1 cellular context compared by ENCODE assay signal in the genomic region with DNA sequence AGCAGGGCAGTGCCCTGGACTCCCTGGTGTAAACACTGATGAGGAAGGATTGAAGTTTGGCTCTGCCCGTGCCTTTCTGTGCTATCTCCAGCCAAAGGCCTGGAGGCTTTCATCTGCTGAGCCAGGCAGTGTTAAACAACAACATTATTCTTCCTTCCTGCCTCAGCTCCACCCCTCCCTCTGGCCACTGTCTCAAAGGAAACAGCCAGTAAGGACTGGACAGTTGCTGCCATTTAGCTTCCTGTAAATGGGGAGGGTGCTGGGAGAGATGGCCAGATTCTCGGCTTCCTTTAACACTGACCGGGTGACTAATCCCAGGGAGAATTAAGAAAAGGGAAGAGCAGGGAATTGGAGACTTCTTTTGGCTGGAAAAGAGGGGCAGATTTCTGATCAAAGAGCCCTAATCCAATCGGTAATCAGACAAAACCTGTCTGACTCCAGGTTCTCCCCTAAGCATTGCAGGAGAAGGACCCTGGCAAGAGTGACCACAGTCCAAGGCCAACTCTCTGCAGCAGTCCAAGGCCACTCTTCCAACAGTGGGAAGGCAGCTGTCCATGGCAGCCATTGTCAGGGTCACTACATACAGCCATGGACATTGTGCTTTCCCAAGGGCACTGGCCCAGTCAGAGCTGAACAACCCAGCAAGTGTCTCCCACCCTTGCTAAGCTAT.
TF ChIP-seq lines count a peak whose summit lies in the region.

No MANE protein-coding gene starts in this region.

TF ChIP-seq in HepG2, 621 proteins besides CTCF, POLR2A, EP300 and RAD21 (continued from another document and continues in another):
- TF ChIP-seq PRPF4 (IDR thresholded peaks at IDR 0.05; ENCODE audit: low read depth, low read length, poor library complexity, severe bottlenecking) (no peak), ERF (CRISPR knock-in tag; IDR thresholded peaks at IDR 0.05) (no peak), MAFK (conservative IDR thresholded peaks at IDR 0.05 in 1 of 2, IDR thresholded peaks at IDR 0.05 in 1 of 2; ENCODE audit: low read length in 2 of 2) (no peak), ZNF124 (CRISPR knock-in tag; IDR thresholded peaks at IDR 0.05) (0 out of 2 replicates have a peak, but pooled peaks have one; percentile 21), CEBPG (CRISPR knock-in tag; IDR thresholded peaks at IDR 0.05) (0 out of 2 replicates have a peak, but pooled peaks have one; percentile 24), E2F1 (CRISPR knock-in tag; IDR thresholded peaks at IDR 0.05) (no peak), ZNF329 (CRISPR knock-in tag; IDR thresholded peaks at IDR 0.05; ENCODE audit: low read depth) (0 out of 2 replicates have a peak, but pooled peaks have one; percentile 20), SAFB2 (CRISPR knock-in tag; IDR thresholded peaks at IDR 0.05; ENCODE audit: borderline replicate concordance, low read depth) (no peak), SRY (CRISPR knock-in tag; IDR thresholded peaks at IDR 0.05) (0 out of 2 replicates have a peak, but pooled peaks have one; percentile 53), ZBTB40 (IDR thresholded peaks at IDR 0.05) (no peak), ZBTB40 (CRISPR knock-in tag; IDR thresholded peaks at IDR 0.05) (no peak; the same call in 1 of the 2 replicates), AFF4 (CRISPR knock-in tag; IDR thresholded peaks at IDR 0.05) (no peak), HNF4G (IDR thresholded peaks at IDR 0.05; ENCODE audit: borderline replicate concordance, low read depth, low read length) (peak; percentile 88), HNF4G (CRISPR knock-in tag; IDR thresholded peaks at IDR 0.05; ENCODE audit: borderline replicate concordance, low read depth) (peak; percentile 72; the same call in 1 of the 2 replicates), ZBTB33 (CRISPR knock-in tag; IDR thresholded peaks at IDR 0.05) (no peak), ZNF343 (CRISPR knock-in tag; IDR thresholded peaks at IDR 0.05) (no peak), CHCHD3 (CRISPR knock-in tag; IDR thresholded peaks at IDR 0.05) (no peak)
- TF ChIP-seq, protein P1, sequence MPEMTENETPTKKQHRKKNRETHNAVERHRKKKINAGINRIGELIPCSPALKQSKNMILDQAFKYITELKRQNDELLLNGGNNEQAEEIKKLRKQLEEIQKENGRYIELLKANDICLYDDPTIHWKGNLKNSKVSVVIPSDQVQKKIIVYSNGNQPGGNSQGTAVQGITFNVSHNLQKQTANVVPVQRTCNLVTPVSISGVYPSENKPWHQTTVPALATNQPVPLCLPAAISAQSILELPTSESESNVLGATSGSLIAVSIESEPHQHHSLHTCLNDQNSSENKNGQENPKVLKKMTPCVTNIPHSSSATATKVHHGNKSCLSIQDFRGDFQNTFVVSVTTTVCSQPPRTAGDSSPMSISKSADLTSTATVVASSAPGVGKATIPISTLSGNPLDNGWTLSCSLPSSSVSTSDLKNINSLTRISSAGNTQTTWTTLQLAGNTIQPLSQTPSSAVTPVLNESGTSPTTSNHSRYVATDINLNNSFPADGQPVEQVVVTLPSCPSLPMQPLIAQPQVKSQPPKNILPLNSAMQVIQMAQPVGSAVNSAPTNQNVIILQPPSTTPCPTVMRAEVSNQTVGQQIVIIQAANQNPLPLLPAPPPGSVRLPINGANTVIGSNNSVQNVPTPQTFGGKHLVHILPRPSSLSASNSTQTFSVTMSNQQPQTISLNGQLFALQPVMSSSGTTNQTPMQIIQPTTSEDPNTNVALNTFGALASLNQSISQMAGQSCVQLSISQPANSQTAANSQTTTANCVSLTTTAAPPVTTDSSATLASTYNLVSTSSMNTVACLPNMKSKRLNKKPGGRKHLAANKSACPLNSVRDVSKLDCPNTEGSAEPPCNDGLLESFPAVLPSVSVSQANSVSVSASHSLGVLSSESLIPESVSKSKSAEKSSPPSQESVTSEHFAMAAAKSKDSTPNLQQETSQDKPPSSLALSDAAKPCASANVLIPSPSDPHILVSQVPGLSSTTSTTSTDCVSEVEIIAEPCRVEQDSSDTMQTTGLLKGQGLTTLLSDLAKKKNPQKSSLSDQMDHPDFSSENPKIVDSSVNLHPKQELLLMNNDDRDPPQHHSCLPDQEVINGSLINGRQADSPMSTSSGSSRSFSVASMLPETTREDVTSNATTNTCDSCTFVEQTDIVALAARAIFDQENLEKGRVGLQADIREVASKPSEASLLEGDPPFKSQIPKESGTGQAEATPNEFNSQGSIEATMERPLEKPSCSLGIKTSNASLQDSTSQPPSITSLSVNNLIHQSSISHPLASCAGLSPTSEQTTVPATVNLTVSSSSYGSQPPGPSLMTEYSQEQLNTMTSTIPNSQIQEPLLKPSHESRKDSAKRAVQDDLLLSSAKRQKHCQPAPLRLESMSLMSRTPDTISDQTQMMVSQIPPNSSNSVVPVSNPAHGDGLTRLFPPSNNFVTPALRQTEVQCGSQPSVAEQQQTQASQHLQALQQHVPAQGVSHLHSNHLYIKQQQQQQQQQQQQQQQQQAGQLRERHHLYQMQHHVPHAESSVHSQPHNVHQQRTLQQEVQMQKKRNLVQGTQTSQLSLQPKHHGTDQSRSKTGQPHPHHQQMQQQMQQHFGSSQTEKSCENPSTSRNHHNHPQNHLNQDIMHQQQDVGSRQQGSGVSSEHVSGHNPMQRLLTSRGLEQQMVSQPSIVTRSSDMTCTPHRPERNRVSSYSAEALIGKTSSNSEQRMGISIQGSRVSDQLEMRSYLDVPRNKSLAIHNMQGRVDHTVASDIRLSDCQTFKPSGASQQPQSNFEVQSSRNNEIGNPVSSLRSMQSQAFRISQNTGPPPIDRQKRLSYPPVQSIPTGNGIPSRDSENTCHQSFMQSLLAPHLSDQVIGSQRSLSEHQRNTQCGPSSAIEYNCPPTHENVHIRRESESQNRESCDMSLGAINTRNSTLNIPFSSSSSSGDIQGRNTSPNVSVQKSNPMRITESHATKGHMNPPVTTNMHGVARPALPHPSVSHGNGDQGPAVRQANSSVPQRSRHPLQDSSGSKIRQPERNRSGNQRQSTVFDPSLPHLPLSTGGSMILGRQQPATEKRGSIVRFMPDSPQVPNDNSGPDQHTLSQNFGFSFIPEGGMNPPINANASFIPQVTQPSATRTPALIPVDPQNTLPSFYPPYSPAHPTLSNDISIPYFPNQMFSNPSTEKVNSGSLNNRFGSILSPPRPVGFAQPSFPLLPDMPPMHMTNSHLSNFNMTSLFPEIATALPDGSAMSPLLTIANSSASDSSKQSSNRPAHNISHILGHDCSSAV (CRISPR knock-in tag; IDR thresholded peaks at IDR 0.05; ENCODE audit: borderline replicate concordance) = no peak
